In genomic region chr12:18158774-18159557, GRCh38 we compare ENCODE assay signal across 8 cellular contexts.
DNase-seq lines count a peak whose midpoint lies in the region; ATAC-seq and TF ChIP-seq lines count a peak whose summit lies in the region.

No MANE protein-coding gene starts in this region.

- H3K27ac ChIP-seq in brain microvascular endothelial cell = no peak overlapping the region

- TF ChIP-seq POLR2A in NB4 (IDR thresholded peaks at IDR 0.05; ENCODE audit: extremely low read depth, insufficient read length) = no peak

- TF ChIP-seq CTCF in NB4 (IDR thresholded peaks at IDR 0.05; ENCODE audit: low read depth, low read length) (peak; percentile 81), brain microvascular endothelial cell (IDR thresholded peaks at IDR 0.05; ENCODE audit: low read depth, low read length, missing control alignments) (peak; percentile 87)

- no peaks in the 10 kb centered on the region for H3K36me3 ChIP-seq in brain microvascular endothelial cell (replicated peaks)

- H3K4me3 ChIP-seq in NB4 (ENCODE audit: low read depth, low read length) (no peak overlapping the region), brain microvascular endothelial cell (ENCODE audit: low read depth, low read length) (no peak overlapping the region)

- H3K27me3 ChIP-seq in brain microvascular endothelial cell (replicated peaks) = no peaks in the 10 kb centered on the region

- in situ Hi-C loops in brain microvascular endothelial cell (cut with HindIII; ENCODE audit: low pct_ligation_motif_present, low sequenced_read_pairs) = no loop called here

- peak; percentile 19 for DNase-seq in NCI-H345 (lab: John Stamatoyannopoulos, UW)
- DNase-seq in NCI-H345 treated with DMSO at 0.1 percent for 48 hours (lab: John Stamatoyannopoulos, UW; ENCODE audit: unreplicated experiment) = no peak
- DNase-seq in NB4 (ENCODE audit: low read depth) = peak; percentile 50
- DNase-seq in brain microvascular endothelial cell = peak; percentile 45
- peak; percentile 20 for DNase-seq in midbrain (lab: John Stamatoyannopoulos, UW)
- DNase-seq in DMS79 (lab: John Stamatoyannopoulos, UW) = no peak

- ATAC-seq in GM19372 (IDR thresholded peaks at IDR 0.05; ENCODE audit: low read depth, unreplicated experiment) = peak; percentile 61
- no peak for ATAC-seq in HG03135 (IDR thresholded peaks at IDR 0.05; ENCODE audit: unreplicated experiment)

Comparison
In these comparisons a context has a peak if more than half of its experiments do, and no peak if none do; other contexts are left out.
1. DNase-seq: peak in NCI-H345 (single experiment), NB4 (single experiment), brain microvascular endothelial cell (single experiment) and midbrain (single experiment); none in NCI-H345 treated with DMSO at 0.1 percent for 48 hours (single experiment) and DMS79 (single experiment).